ENCODE assay signal across 15 cellular contexts in genomic region chr2:16038586-16038985, GRCh38.
"Had no signal": no experiment of that assay in that cellular context is flagged by ENCODE, and none has a peak within 500 bp of the region (broad histone marks: within the 10 kb centered on the region; RNA-seq: fewer than 3 reads in every experiment).

No MANE protein-coding gene starts in this region.

- H3K4me1 Mint-ChIP-seq: activated CD4-positive, alpha-beta T cell treated with anti-CD3 and anti-CD28 coated beads, Interleukin-2, amount 10 ng/mL, durations not matched to agents 7 days and 5 days; stimulated activated naive B cell treated with anti-CD40 and anti-IgM and Interleukin-4, amounts not matched to agents 10 μg/mL and 1 μg/mL and 100 μg/mL, for 72 hours had no signal

- DNase-seq: activated CD4-positive, alpha-beta T cell treated with anti-CD3 and anti-CD28 coated beads, Interleukin-2, amount 10 ng/mL, durations not matched to agents 7 days and 5 days; activated CD4-positive, CD25-positive, alpha-beta regulatory T cell; activated naive CD4-positive, alpha-beta T cell treated with anti-CD3 and anti-CD28 coated beads, Interleukin-2, amount 50 U/mL, for 16 hours; adrenal gland; cortex of kidney; effector memory CD4-positive, alpha-beta T cell; stimulated activated naive B cell treated with anti-CD40 and anti-IgM and Interleukin-4, amounts not matched to agents 10 μg/mL and 1 μg/mL and 100 μg/mL, for 72 hours; T-helper 2 cell had no signal

- H3K36me3 Mint-ChIP-seq: stimulated activated naive B cell treated with anti-CD40 and anti-IgM and Interleukin-4, amounts not matched to agents 10 μg/mL and 1 μg/mL and 100 μg/mL, for 72 hours had no signal

- H3K27ac Mint-ChIP-seq: activated CD4-positive, alpha-beta T cell treated with anti-CD3 and anti-CD28 coated beads, Interleukin-2, amount 10 ng/mL, durations not matched to agents 7 days and 5 days; activated T-helper 2 cell treated with anti-CD3 and anti-CD28 coated beads, Interferon-gamma antibody, Interleukin-2, Interleukin-4, amounts not matched to agents 10 μg/mL and 5 μg/mL and 100 μg/mL, durations not matched to agents 14 hours and 24 hours and 36 hours; stimulated activated naive B cell treated with anti-CD40 and anti-IgM and Interleukin-4, amounts not matched to agents 10 μg/mL and 1 μg/mL and 100 μg/mL, for 72 hours had no signal

- H3K27ac ChIP-seq: adrenal gland, epithelial cell of prostate, gastroesophageal sphincter, hepatocyte, right atrium auricular region, upper lobe of left lung had no signal

- H3K4me2 ChIP-seq: smooth muscle cell had no signal

- H3K27me3 ChIP-seq: adrenal gland, hepatocyte, right atrium auricular region, upper lobe of left lung had no signal

- H3K9me3 Mint-ChIP-seq: activated CD4-positive, alpha-beta T cell treated with anti-CD3 and anti-CD28 coated beads, Interleukin-2, amount 10 ng/mL, durations not matched to agents 7 days and 5 days; activated T-helper 2 cell treated with anti-CD3 and anti-CD28 coated beads, Interferon-gamma antibody, Interleukin-2, Interleukin-4, amounts not matched to agents 10 μg/mL and 5 μg/mL and 100 μg/mL, durations not matched to agents 14 hours and 24 hours and 36 hours; stimulated activated naive B cell treated with anti-CD40 and anti-IgM and Interleukin-4, amounts not matched to agents 10 μg/mL and 1 μg/mL and 100 μg/mL, for 72 hours had no signal

- H3K27me3 Mint-ChIP-seq: activated CD4-positive, alpha-beta T cell treated with anti-CD3 and anti-CD28 coated beads, Interleukin-2, amount 10 ng/mL, durations not matched to agents 7 days and 5 days had no signal

- H3K79me2 ChIP-seq: hepatocyte had no signal

- H3K4me3 Mint-ChIP-seq: activated CD4-positive, alpha-beta T cell treated with anti-CD3 and anti-CD28 coated beads, Interleukin-2, amount 10 ng/mL, durations not matched to agents 7 days and 5 days; stimulated activated naive B cell treated with anti-CD40 and anti-IgM and Interleukin-4, amounts not matched to agents 10 μg/mL and 1 μg/mL and 100 μg/mL, for 72 hours had no signal

- H2AFZ ChIP-seq: hepatocyte had no signal

- H3K4me1 ChIP-seq: adrenal gland, gastroesophageal sphincter, right atrium auricular region, upper lobe of left lung had no signal

- ATAC-seq: gastroesophageal sphincter; stimulated activated naive B cell treated with anti-CD40 and anti-IgM and Interleukin-4, amounts not matched to agents 10 μg/mL and 1 μg/mL and 100 μg/mL, for 72 hours had no signal

- H3K4me3 ChIP-seq: adrenal gland, gastroesophageal sphincter, hepatocyte, right atrium auricular region, smooth muscle cell, upper lobe of left lung had no signal

- H3K9me3 ChIP-seq: adrenal gland, gastroesophageal sphincter, right atrium auricular region, upper lobe of left lung had no signal

- H3K36me3 ChIP-seq: adrenal gland, gastroesophageal sphincter, right atrium auricular region, upper lobe of left lung had no signal
